ENCODE assay signal across 10 cellular contexts in the genomic region with DNA sequence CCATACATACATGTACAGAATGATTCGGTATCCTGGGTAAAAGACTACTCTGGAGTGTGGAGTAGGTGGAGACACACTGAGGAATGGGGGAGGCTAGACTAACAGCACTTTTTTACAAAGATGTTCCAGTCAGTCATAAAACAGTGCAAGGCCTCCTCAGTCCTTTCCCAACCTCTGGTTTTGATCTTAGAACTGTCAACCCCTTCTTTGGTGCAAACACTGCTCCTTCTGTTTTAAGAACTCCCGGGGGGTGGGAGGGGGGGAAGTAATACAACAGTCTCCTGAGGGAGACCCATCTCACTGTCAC. TPM values are rescaled to one million over a fixed set of nuclear protein-coding genes. Genes with fewer than 3 reads are reported as not detected.
DNase-seq lines count a peak whose midpoint lies in the region; ATAC-seq and TF ChIP-seq lines count a peak whose summit lies in the region.
"Had no signal": no experiment of that assay in that cellular context is flagged by ENCODE, and none has a peak within 500 bp of the region (broad histone marks: within the 10 kb centered on the region; RNA-seq: fewer than 3 reads in every experiment).

No MANE protein-coding gene starts in this region.

- H3K4me3 ChIP-seq in lung (peak overlapping the region; percentile 51), upper lobe of right lung (peak overlapping the region; percentile 69)

- intact Hi-C loops in activated naive CD4-positive, alpha-beta T cell treated with anti-CD3 and anti-CD28 coated beads for 36 hours (cut with micrococcal nuclease) = loop anchor here (1.0 to 10.0 kb wide), 8 partner anchors 17 to 589 kb away; partner anchors contain the start of genes SERF2, TP53BP1, TUBGCP4 and UBR1
- intact Hi-C loops in upper lobe of right lung (cut with DNase I) = no loop called here

- no peak for DNase-seq in activated naive CD4-positive, alpha-beta T cell treated with anti-CD3 and anti-CD28 coated beads for 36 hours
- DNase-seq in activated naive CD4-positive, alpha-beta T cell (lab: John Stamatoyannopoulos, UW) = no peak
- DNase-seq in lung (ENCODE audit: low spot score) (no peak), upper lobe of right lung (no peak), RKO (ENCODE audit: low spot score) (no peak)
- no peak for DNase-seq in stimulated activated CD4-positive, alpha-beta T cell treated with anti-CD3 and anti-CD28 coated beads, Interleukin-12 subunit alpha, Interleukin-12 subunit beta, amount 100 ng/mL, for 4 hours
- DNase-seq: activated CD4-positive, CD25-positive, alpha-beta regulatory T cell treated with anti-CD3 and anti-CD28 coated beads, Interleukin-2, amount 50 U/mL, for 72 hours; stimulated activated CD4-positive, alpha-beta T cell treated with anti-CD3 and anti-CD28 coated beads, Interleukin-4, amount 100 ng/mL, for 1 hour had no signal

- H3K27me3 ChIP-seq in lung (ENCODE audit: control insufficient read depth, insufficient read depth) (no peaks in the 10 kb centered on the region), upper lobe of right lung (no peaks in the 10 kb centered on the region)

- H3K27ac ChIP-seq in lung (ENCODE audit: low read depth in 1 of 2, low read length in 1 of 2) = peak overlapping the region; percentile 85 to 95
- peak overlapping the region; percentile 78 for H3K27ac ChIP-seq in upper lobe of right lung

- no peaks in the 10 kb centered on the region for H3K9me3 Mint-ChIP-seq in activated naive CD4-positive, alpha-beta T cell treated with anti-CD3 and anti-CD28 coated beads for 36 hours
- H3K9me3 Mint-ChIP-seq in brain = peaks cover 0 to 3% (median 0%) of the 10 kb centered on the region in 5 experiments

- H3K27me3 Mint-ChIP-seq in activated naive CD4-positive, alpha-beta T cell treated with anti-CD3 and anti-CD28 coated beads for 36 hours (ENCODE audit: low read depth) = no peaks in the 10 kb centered on the region
- peaks cover 15% of the 10 kb centered on the region for H3K27me3 Mint-ChIP-seq in brain

- no peak for TF ChIP-seq CTCF in brain (conservative IDR thresholded peaks at IDR 0.05)
- no peak for TF ChIP-seq CTCF in lung (IDR thresholded peaks at IDR 0.05; ENCODE audit: control extremely low read depth, extremely low read depth)
- no peak for TF ChIP-seq CTCF in upper lobe of right lung (IDR thresholded peaks at IDR 0.05)

- 34 to 37% methylated on average over 2 of the region's 2 CpGs for WGBS in lung, 2 donors

- peak overlapping the region; percentile 85 for H3K4me3 Mint-ChIP-seq in activated naive CD4-positive, alpha-beta T cell treated with anti-CD3 and anti-CD28 coated beads for 36 hours
- peak overlapping the region; percentile 92 to 96 (median 93) for H3K4me3 Mint-ChIP-seq in brain

- H3K4me1 ChIP-seq in lung (ENCODE audit: control insufficient read depth in 2 of 2, insufficient read depth in 2 of 2, low read length in 2 of 2) (peaks cover 0 to 10% of the 10 kb centered on the region in 2 donors), upper lobe of right lung (peaks cover 12% of the 10 kb centered on the region)

- H3K36me3 ChIP-seq in lung (ENCODE audit: control insufficient read depth in 2 of 2, insufficient read depth in 2 of 2, low read length in 2 of 2) = no peaks in the 10 kb centered on the region
- H3K36me3 ChIP-seq in upper lobe of right lung = no peaks in the 10 kb centered on the region

- H3K9me3 ChIP-seq in lung (ENCODE audit: control insufficient read depth in 2 of 2, insufficient read depth in 1 of 2, low read length in 1 of 2) = no peaks in the 10 kb centered on the region
- no peaks in the 10 kb centered on the region for H3K9me3 ChIP-seq in upper lobe of right lung

- CTCF ChIA-PET in activated naive CD4-positive, alpha-beta T cell treated with anti-CD3 and anti-CD28 coated beads for 36 hours (lab: Charles Lee) = interaction anchor here (1.0 to 3.9 kb wide), 4 partner anchors 16 to 326 kb away, joined by 3 to 23 read pairs (median 8); partner anchors contain the start of gene TP53BP1

- H3K36me3 Mint-ChIP-seq in activated naive CD4-positive, alpha-beta T cell treated with anti-CD3 and anti-CD28 coated beads for 36 hours (ENCODE audit: low read depth) = no peaks in the 10 kb centered on the region
- H3K36me3 Mint-ChIP-seq in brain = no peaks in the 10 kb centered on the region

- ATAC-seq in lung (ENCODE audit: insufficient read depth, low FRiP score) = no peak
- no peak for ATAC-seq in upper lobe of right lung
- ATAC-seq in GM18517 (IDR thresholded peaks at IDR 0.05; ENCODE audit: unreplicated experiment) = no peak

- peaks cover 22% of the 10 kb centered on the region for H3K4me1 Mint-ChIP-seq in activated naive CD4-positive, alpha-beta T cell treated with anti-CD3 and anti-CD28 coated beads for 36 hours (ENCODE audit: low read depth)
- H3K4me1 Mint-ChIP-seq in brain = peaks cover 92% of the 10 kb centered on the region

- H3K27ac Mint-ChIP-seq in activated naive CD4-positive, alpha-beta T cell treated with anti-CD3 and anti-CD28 coated beads for 36 hours = no peak overlapping the region
- H3K27ac Mint-ChIP-seq in brain = peak overlapping the region; percentile 97 to 99 (median 99)

RNA-seq across cellular contexts. Expression of gene MAP1A, which starts 7.5 kb away (rescaled TPM):
- total RNA-seq in activated naive CD4-positive, alpha-beta T cell treated with anti-CD3 and anti-CD28 coated beads for 36 hours = 1 to 10 TPM; 1.2 to 1.4 TPM
- polyA plus RNA-seq in brain (ENCODE audit: insufficient read depth, low read depth, low replicate concordance) (107 TPM), lung (1 to 10 TPM; 1.8 TPM)
- total RNA-seq in lung (10 to 100 TPM in 1 of 2 donors, 1 to 10 TPM in 1; 8.8 to 17.8 TPM), upper lobe of right lung (2.3 TPM)

RNA-seq across cellular contexts. Expression of gene TP53BP1, which starts 16.9 kb away (rescaled TPM):
- total RNA-seq in activated naive CD4-positive, alpha-beta T cell treated with anti-CD3 and anti-CD28 coated beads for 36 hours = 10 to 100 TPM; 18.9 to 22.3 TPM
- 22.8 TPM for polyA plus RNA-seq in brain (ENCODE audit: insufficient read depth, low read depth, low replicate concordance)
- 10 to 100 TPM; 35.3 to 97.4 TPM for total RNA-seq in lung
- polyA plus RNA-seq in lung = 10 to 100 TPM in 1 of 2 donors, 1 to 10 TPM in 1; 8.9 to 12.1 TPM
- 27.6 TPM for total RNA-seq in upper lobe of right lung
